In genomic region chr14:100159107-100159864, GRCh38 we compare ENCODE assay signal across 1 cellular context.
TF ChIP-seq lines count a peak whose summit lies in the region.

DEGS2 (minus strand) TSS chr14:100159645; CDS start chr14:100159587, 58 bp downstream.

TF ChIP-seq in IMR-90, 13 proteins besides CTCF, POLR2A, EP300 and RAD21 (continued from another document):
- TF ChIP-seq ELK1 (IDR thresholded peaks at IDR 0.05; ENCODE audit: borderline replicate concordance, low read depth, low read length): no peak
- TF ChIP-seq RFX5 (IDR thresholded peaks at IDR 0.05; ENCODE audit: low read depth, low read length): no peak
- no peak for TF ChIP-seq MAFK (IDR thresholded peaks at IDR 0.05; ENCODE audit: low read depth, low read length)
- TF ChIP-seq MXI1 (IDR thresholded peaks at IDR 0.05; ENCODE audit: borderline replicate concordance, low read depth, low read length): no peak
- no peak for TF ChIP-seq CEBPB (IDR thresholded peaks at IDR 0.05; ENCODE audit: low read depth, low read length)
- no peak for TF ChIP-seq CHD1 (IDR thresholded peaks at IDR 0.05; ENCODE audit: low read depth, low read length)
- no peak for TF ChIP-seq MAZ (IDR thresholded peaks at IDR 0.05; ENCODE audit: borderline replicate concordance, low read depth, low read length)
- no peak for TF ChIP-seq RCOR1 (IDR thresholded peaks at IDR 0.05; ENCODE audit: insufficient replicate concordance, low read length)
- TF ChIP-seq NFE2L2 (IDR thresholded peaks at IDR 0.05; ENCODE audit: low read depth, low read length): no peak
- no peak for TF ChIP-seq BHLHE40 (IDR thresholded peaks at IDR 0.05; ENCODE audit: low read depth, low read length)
